9 cellular contexts compared by ENCODE assay signal in genomic region chr2:240840435-240841060, GRCh38. TPM values are rescaled to one million over a fixed set of nuclear protein-coding genes. Genes with fewer than 3 reads are reported as not detected.
DNase-seq lines count a peak whose midpoint lies in the region; ATAC-seq and TF ChIP-seq lines count a peak whose summit lies in the region.
"Had no signal": no experiment of that assay in that cellular context is flagged by ENCODE, and none has a peak within 500 bp of the region (broad histone marks: within the 10 kb centered on the region; RNA-seq: fewer than 3 reads in every experiment).

No MANE protein-coding gene starts in this region.

- intact Hi-C loops in activated CD4-positive, alpha-beta memory T cell treated with anti-CD3 and anti-CD28 coated beads for 36 hours (cut with micrococcal nuclease): loop anchor here (5.0 kb wide), 1 partner anchor 328 kb away; no protein-coding TSS in a partner anchor
- intact Hi-C loops in activated B cell treated with CpG ODN at 0.5 μM for 24 hours (cut with micrococcal nuclease): no loop called here
- intact Hi-C loops in left cardiac atrium (cut with DNase I): no loop called here

- DNase-seq in activated CD4-positive, alpha-beta memory T cell treated with anti-CD3 and anti-CD28 coated beads, Interleukin-2, amount 10 ng/mL, durations not matched to agents 7 days and 5 days: peak; percentile 25
- DNase-seq in activated CD4-positive, alpha-beta memory T cell treated with anti-CD3 and anti-CD28 coated beads for 36 hours: no peak
- DNase-seq in NCI-H1092 treated with DMSO at 0.1 percent for 48 hours (lab: John Stamatoyannopoulos, UW) (peak; percentile 39), activated B cell treated with CpG ODN at 0.5 μM for 24 hours (no peak), left cardiac atrium (peak; percentile 70), retinal pigment epithelial cell (ENCODE audit: low read depth) (no peak)

- H3K27ac Mint-ChIP-seq in activated CD4-positive, alpha-beta memory T cell treated with anti-CD3 and anti-CD28 coated beads, Interleukin-2, amount 10 ng/mL, durations not matched to agents 7 days and 5 days: no peak overlapping the region
- no peak overlapping the region for H3K27ac Mint-ChIP-seq in activated CD4-positive, alpha-beta memory T cell treated with anti-CD3 and anti-CD28 coated beads for 36 hours
- no peak overlapping the region for H3K27ac Mint-ChIP-seq in activated B cell treated with CpG ODN at 0.5 μM for 24 hours
- H3K27ac Mint-ChIP-seq: stimulated activated naive CD8-positive, alpha-beta T cell treated with anti-CD3 and anti-CD28 coated beads, Interleukin-15, Interleukin-2, amounts not matched to agents 100 ng/mL and 50 ng/mL, for 24 hours had no signal

- POLR2A ChIA-PET in activated CD4-positive, alpha-beta memory T cell treated with anti-CD3 and anti-CD28 coated beads, Interleukin-2, amount 10 ng/mL, durations not matched to agents 7 days and 5 days (lab: Charles Lee): no interaction called here
- POLR2A ChIA-PET in activated CD4-positive, alpha-beta memory T cell treated with anti-CD3 and anti-CD28 coated beads for 36 hours (lab: Charles Lee): no interaction called here
- POLR2A ChIA-PET in activated B cell treated with CpG ODN at 0.5 μM for 24 hours (lab: Charles Lee): interaction anchor here (0.6 kb wide), 1 partner anchor 1056 kb away, joined by 4 read pairs; no protein-coding TSS in a partner anchor

- peak; percentile 21 for ATAC-seq in activated B cell treated with CpG ODN at 0.5 μM for 24 hours (ENCODE audit: low read depth)
- ATAC-seq in left cardiac atrium: peak; percentile 82 to 91
- no peak for ATAC-seq in GM18502 (IDR thresholded peaks at IDR 0.05; ENCODE audit: poor library complexity, unreplicated experiment)
- ATAC-seq in GM21367 (IDR thresholded peaks at IDR 0.05; ENCODE audit: unreplicated experiment): no peak

- CTCF ChIA-PET in activated CD4-positive, alpha-beta memory T cell treated with anti-CD3 and anti-CD28 coated beads, Interleukin-2, amount 10 ng/mL, durations not matched to agents 7 days and 5 days (lab: Charles Lee): interaction anchor here (0.9 to 1.8 kb wide), 4 partner anchors 11 to 326 kb away, joined by 5 to 11 read pairs (median 6); partner anchors contain the start of gene CAPN10
- CTCF ChIA-PET in activated CD4-positive, alpha-beta memory T cell treated with anti-CD3 and anti-CD28 coated beads for 36 hours (lab: Charles Lee): interaction anchor here (0.5 to 1.5 kb wide), 9 partner anchors 14 to 627 kb away, joined by 3 to 11 read pairs (median 3); no protein-coding TSS in a partner anchor
- CTCF ChIA-PET in activated B cell treated with CpG ODN at 0.5 μM for 24 hours (lab: Charles Lee): interaction anchor here (1.4 kb wide), 1 partner anchor 327 kb away, joined by 13 read pairs; no protein-coding TSS in a partner anchor

- no peak overlapping the region for H3K4me3 ChIP-seq in retinal pigment epithelial cell (ENCODE audit: low read length)

- H3K4me3 Mint-ChIP-seq in activated CD4-positive, alpha-beta memory T cell treated with anti-CD3 and anti-CD28 coated beads, Interleukin-2, amount 10 ng/mL, durations not matched to agents 7 days and 5 days: no peak overlapping the region
- no peak overlapping the region for H3K4me3 Mint-ChIP-seq in activated CD4-positive, alpha-beta memory T cell treated with anti-CD3 and anti-CD28 coated beads for 36 hours
- no peak overlapping the region for H3K4me3 Mint-ChIP-seq in activated B cell treated with CpG ODN at 0.5 μM for 24 hours
- H3K4me3 Mint-ChIP-seq: stimulated activated naive CD8-positive, alpha-beta T cell treated with anti-CD3 and anti-CD28 coated beads, Interleukin-15, Interleukin-2, amounts not matched to agents 100 ng/mL and 50 ng/mL, for 24 hours had no signal

- no peaks in the 10 kb centered on the region for H3K36me3 Mint-ChIP-seq in activated CD4-positive, alpha-beta memory T cell treated with anti-CD3 and anti-CD28 coated beads, Interleukin-2, amount 10 ng/mL, durations not matched to agents 7 days and 5 days (ENCODE audit: low read depth)
- no peaks in the 10 kb centered on the region for H3K36me3 Mint-ChIP-seq in activated CD4-positive, alpha-beta memory T cell treated with anti-CD3 and anti-CD28 coated beads for 36 hours
- no peaks in the 10 kb centered on the region for H3K36me3 Mint-ChIP-seq in activated B cell treated with CpG ODN at 0.5 μM for 24 hours (ENCODE audit: low read depth)

- peaks cover 4% of the 10 kb centered on the region for H3K9me3 Mint-ChIP-seq in activated CD4-positive, alpha-beta memory T cell treated with anti-CD3 and anti-CD28 coated beads, Interleukin-2, amount 10 ng/mL, durations not matched to agents 7 days and 5 days
- peaks cover 7% of the 10 kb centered on the region for H3K9me3 Mint-ChIP-seq in activated CD4-positive, alpha-beta memory T cell treated with anti-CD3 and anti-CD28 coated beads for 36 hours
- H3K9me3 Mint-ChIP-seq in activated B cell treated with CpG ODN at 0.5 μM for 24 hours: peaks cover 7% of the 10 kb centered on the region

- no peaks in the 10 kb centered on the region for H3K4me1 Mint-ChIP-seq in activated CD4-positive, alpha-beta memory T cell treated with anti-CD3 and anti-CD28 coated beads, Interleukin-2, amount 10 ng/mL, durations not matched to agents 7 days and 5 days
- no peaks in the 10 kb centered on the region for H3K4me1 Mint-ChIP-seq in activated CD4-positive, alpha-beta memory T cell treated with anti-CD3 and anti-CD28 coated beads for 36 hours (ENCODE audit: low read depth)
- H3K4me1 Mint-ChIP-seq in activated B cell treated with CpG ODN at 0.5 μM for 24 hours: no peaks in the 10 kb centered on the region

- peaks cover 15% of the 10 kb centered on the region for H3K27me3 Mint-ChIP-seq in activated CD4-positive, alpha-beta memory T cell treated with anti-CD3 and anti-CD28 coated beads, Interleukin-2, amount 10 ng/mL, durations not matched to agents 7 days and 5 days
- H3K27me3 Mint-ChIP-seq in activated CD4-positive, alpha-beta memory T cell treated with anti-CD3 and anti-CD28 coated beads for 36 hours: peaks cover 1% of the 10 kb centered on the region
- peaks cover 12% of the 10 kb centered on the region for H3K27me3 Mint-ChIP-seq in activated B cell treated with CpG ODN at 0.5 μM for 24 hours

- no peak for TF ChIP-seq CTCF in activated B cell treated with CpG ODN at 0.5 μM for 24 hours (IDR thresholded peaks at IDR 0.05)
- peak; percentile 81 for TF ChIP-seq CTCF in retinal pigment epithelial cell (conservative IDR thresholded peaks at IDR 0.05; ENCODE audit: low read depth, low read length)

RNA-seq across cellular contexts. Expression of gene KIF1A, which starts 20.5 kb away (rescaled TPM):
- total RNA-seq in activated CD4-positive, alpha-beta memory T cell treated with anti-CD3 and anti-CD28 coated beads, Interleukin-2, amount 10 ng/mL, durations not matched to agents 7 days and 5 days: under 1 TPM; 0.58 to 0.71 TPM
- 1 to 10 TPM; 3.3 to 3.8 TPM for total RNA-seq in activated CD4-positive, alpha-beta memory T cell treated with anti-CD3 and anti-CD28 coated beads for 36 hours
- total RNA-seq in activated B cell treated with CpG ODN at 0.5 μM for 24 hours: not detected in 2 replicates
- total RNA-seq in left cardiac atrium: 10 to 100 TPM; 27.4 to 51.5 TPM

RNA-seq across cellular contexts. Expression of gene AGXT, which starts 28.1 kb away (rescaled TPM):
- total RNA-seq in activated CD4-positive, alpha-beta memory T cell treated with anti-CD3 and anti-CD28 coated beads, Interleukin-2, amount 10 ng/mL, durations not matched to agents 7 days and 5 days: not detected
- not detected for total RNA-seq in activated CD4-positive, alpha-beta memory T cell treated with anti-CD3 and anti-CD28 coated beads for 36 hours
- total RNA-seq in activated B cell treated with CpG ODN at 0.5 μM for 24 hours (not detected in 2 replicates), left cardiac atrium (under 1 TPM; 0.24 to 0.29 TPM)

RNA-seq across cellular contexts. Expression of gene MAB21L4, which starts 55.4 kb away (rescaled TPM):
- not detected for total RNA-seq in activated CD4-positive, alpha-beta memory T cell treated with anti-CD3 and anti-CD28 coated beads, Interleukin-2, amount 10 ng/mL, durations not matched to agents 7 days and 5 days
- total RNA-seq in activated CD4-positive, alpha-beta memory T cell treated with anti-CD3 and anti-CD28 coated beads for 36 hours: not detected
- total RNA-seq in activated B cell treated with CpG ODN at 0.5 μM for 24 hours: not detected in 2 replicates
- total RNA-seq in left cardiac atrium: not detected

Comparison
In these comparisons a context has a peak if more than half of its experiments do, and no peak if none do; other contexts are left out.
1. DNase-seq: peak in activated CD4-positive, alpha-beta memory T cell treated with anti-CD3 and anti-CD28 coated beads, Interleukin-2, amount 10 ng/mL, durations not matched to agents 7 days and 5 days (single experiment), NCI-H1092 treated with DMSO at 0.1 percent for 48 hours (single experiment) and left cardiac atrium (single experiment); none in activated CD4-positive, alpha-beta memory T cell treated with anti-CD3 and anti-CD28 coated beads for 36 hours (single experiment), activated B cell treated with CpG ODN at 0.5 μM for 24 hours (single experiment) and retinal pigment epithelial cell (single experiment).
2. ATAC-seq: peak in activated B cell treated with CpG ODN at 0.5 μM for 24 hours (single experiment) and left cardiac atrium (2 of 2); none in GM18502 (single experiment) and GM21367 (single experiment).
3. RNA of gene KIF1A, which starts 20.5 kb away (total RNA-seq): 27.4 to 51.5 TPM in left cardiac atrium; 3.3 to 3.8 TPM in activated CD4-positive, alpha-beta memory T cell treated with anti-CD3 and anti-CD28 coated beads for 36 hours, 0.58 to 0.71 TPM in activated CD4-positive, alpha-beta memory T cell treated with anti-CD3 and anti-CD28 coated beads, Interleukin-2, amount 10 ng/mL, durations not matched to agents 7 days and 5 days and not detected in activated B cell treated with CpG ODN at 0.5 μM for 24 hours; every median in the first group is over 4 times any median in the second.